ENCODE assay signal across 4 cellular contexts in the genomic region with DNA sequence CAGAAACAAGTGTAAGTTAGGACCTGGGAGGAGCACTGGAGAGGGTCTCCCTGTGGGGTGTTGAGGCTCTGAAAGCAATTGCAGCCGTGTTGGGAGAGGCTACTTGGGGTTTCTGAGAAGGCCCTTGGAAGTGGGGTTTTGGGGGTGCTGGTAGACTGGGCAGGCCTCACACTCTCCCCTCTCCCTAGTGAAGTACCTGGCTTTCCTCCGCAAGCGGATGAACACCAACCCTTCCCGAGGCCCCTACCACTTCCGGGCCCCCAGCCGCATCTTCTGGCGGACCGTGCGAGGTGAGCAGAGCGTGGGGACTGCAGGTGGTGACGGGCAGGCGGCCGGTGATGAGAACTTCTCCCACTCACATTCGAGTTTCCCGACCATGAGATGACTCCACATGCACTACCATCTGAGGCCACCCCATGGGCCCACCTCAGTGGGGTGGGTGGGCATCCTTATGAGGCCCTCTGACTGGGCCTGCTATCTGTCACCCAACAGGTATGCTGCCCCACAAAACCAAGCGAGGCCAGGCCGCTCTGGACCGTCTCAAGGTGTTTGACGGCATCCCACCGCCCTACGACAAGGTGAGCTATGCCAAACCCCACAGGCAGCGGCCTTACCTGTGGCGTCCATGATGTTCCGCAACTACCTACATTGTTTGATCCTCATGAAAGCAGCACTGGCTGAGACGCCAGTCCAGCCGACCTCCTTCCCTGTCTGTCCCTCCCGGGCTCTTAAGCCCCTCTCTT.
DNase-seq lines count a peak whose midpoint lies in the region; ATAC-seq lines count a peak whose summit lies in the region.

No MANE protein-coding gene starts in this region.

- H3K9me3 Mint-ChIP-seq in stimulated activated naive B cell treated with anti-CD40 and anti-IgM and Interleukin-4, amounts not matched to agents 10 μg/mL and 1 μg/mL and 100 μg/mL, for 72 hours: no peaks in the 10 kb centered on the region

- H3K27ac ChIP-seq in substantia nigra (ENCODE audit: low read depth, low read length, poor library complexity, severe bottlenecking): no peak overlapping the region

- H3K4me3 Mint-ChIP-seq in stimulated activated naive B cell treated with anti-CD40 and anti-IgM and Interleukin-4, amounts not matched to agents 10 μg/mL and 1 μg/mL and 100 μg/mL, for 72 hours: peak overlapping the region; percentile 96 to 97

- ATAC-seq in stimulated activated naive B cell treated with anti-CD40 and anti-IgM and Interleukin-4, amounts not matched to agents 10 μg/mL and 1 μg/mL and 100 μg/mL, for 72 hours (replicated peaks): no peak

- no peaks in the 10 kb centered on the region for H3K27me3 Mint-ChIP-seq in stimulated activated naive B cell treated with anti-CD40 and anti-IgM and Interleukin-4, amounts not matched to agents 10 μg/mL and 1 μg/mL and 100 μg/mL, for 72 hours

- peaks cover 60 to 68% of the 10 kb centered on the region in 2 donors for H3K36me3 Mint-ChIP-seq in stimulated activated naive B cell treated with anti-CD40 and anti-IgM and Interleukin-4, amounts not matched to agents 10 μg/mL and 1 μg/mL and 100 μg/mL, for 72 hours

- peak overlapping the region; percentile 100 for H3K27ac Mint-ChIP-seq in stimulated activated naive B cell treated with anti-CD40 and anti-IgM and Interleukin-4, amounts not matched to agents 10 μg/mL and 1 μg/mL and 100 μg/mL, for 72 hours

- peaks cover 27 to 53% of the 10 kb centered on the region in 2 donors for H3K4me1 Mint-ChIP-seq in stimulated activated naive B cell treated with anti-CD40 and anti-IgM and Interleukin-4, amounts not matched to agents 10 μg/mL and 1 μg/mL and 100 μg/mL, for 72 hours

- peak; percentile 75 for DNase-seq in activated CD8-positive, alpha-beta memory T cell treated with anti-CD3 and anti-CD28 coated beads for 24 hours
- no peak for DNase-seq in activated CD8-positive, alpha-beta memory T cell treated with anti-CD3 and anti-CD28 coated beads, Interleukin-2, amount 50 U/mL, for 4 hours
- no peak for DNase-seq in stimulated activated naive B cell treated with anti-CD40 and anti-IgM and Interleukin-4, amounts not matched to agents 10 μg/mL and 1 μg/mL and 100 μg/mL, for 72 hours
- no peak for DNase-seq in substantia nigra (lab: John Stamatoyannopoulos, UW)
